ENCODE assay signal across 8 cellular contexts in genomic region chr10:24722676-24723385, GRCh38. TPM values are rescaled to one million over a fixed set of nuclear protein-coding genes. Genes with fewer than 3 reads are reported as not detected.
DNase-seq lines count a peak whose midpoint lies in the region; ATAC-seq, FAIRE-seq and TF ChIP-seq lines count a peak whose summit lies in the region.

No MANE protein-coding gene starts in this region.

- in situ Hi-C loops in HepG2 (cut with HindIII; ENCODE audit: extremely low pct_ligation_motif_present, low pct_unique_long_range_greater_than_20kb), result loop anchor here (10.0 kb wide), 1 partner anchor 292 kb away; the partner anchor contains the start of genes ENKUR and THNSL1

- H3K9ac ChIP-seq in HUES64 (ENCODE audit: low read depth, low read length) (peak overlapping the region; percentile 88), colonic mucosa (ENCODE audit: low read depth in 2 of 2, low read length in 2 of 2) (peak overlapping the region; percentile 79 to 94), HepG2 (ENCODE audit: insufficient read depth, low read depth, low read length) (peak overlapping the region; percentile 85)

- CTCF ChIA-PET in HepG2 (lab: Yijun Ruan, JAX; ENCODE audit: low intra/inter-chr PET ratio, low total read pairs), result no interaction called here

- H3K36me3 ChIP-seq in HUES64 (ENCODE audit: insufficient read depth, low read length) (no peaks in the 10 kb centered on the region), colonic mucosa (no peaks in the 10 kb centered on the region), HepG2 (replicated peaks in 1 of 2; ENCODE audit: control insufficient read depth in 1 of 2, insufficient read depth in 2 of 2, low read length in 2 of 2) (no peaks in the 10 kb centered on the region)

- peak in 1 of 2 experiments; percentile 62; a peak in 3 of 4 replicates for TF ChIP-seq POLR2A in HepG2 (IDR thresholded peaks at IDR 0.05; ENCODE audit: insufficient read depth in 1 of 2, low read depth in 2 of 2, low read length in 2 of 2)

- peak; percentile 30 for DNase-seq in DMS53 treated with DMSO at 0.1 percent for 48 hours (lab: John Stamatoyannopoulos, UW; ENCODE audit: unreplicated experiment)
- DNase-seq in activated CD4-positive, CD25-positive, alpha-beta regulatory T cell treated with anti-CD3 and anti-CD28 coated beads, Interleukin-2, amount 50 U/mL, for 72 hours, result peak; percentile 45
- peak; percentile 64 for DNase-seq in colonic mucosa
- peak; percentile 41 for DNase-seq in HepG2 (ENCODE audit: low spot score)
- DNase-seq in stimulated activated CD4-positive, alpha-beta T cell treated with anti-CD3 and anti-CD28 coated beads, Interleukin-4, amount 100 ng/mL, for 4 hours, result peak; percentile 43 to 45
- DNase-seq in NCI-H187 treated with DMSO at 0.1 percent for 48 hours (lab: John Stamatoyannopoulos, UW), result no peak

- FAIRE-seq in HepG2 (lab: Jason Lieb, UNC), result no peak

- WGBS in HUES64, result under 1% methylated on average over 84 of the region's 84 CpGs
- 0% methylated on average over 20 of the region's 84 CpGs for WGBS in HepG2 (ENCODE audit: low lambda C conversion rate)

- intact Hi-C loops in colonic mucosa (cut with DNase I), result loop anchor here (10.0 kb wide), 1 partner anchor 232 kb away; the partner anchor contains the start of gene PRTFDC1
- intact Hi-C loops in HepG2 (cut with micrococcal nuclease; ENCODE audit: unreplicated experiment), result loop anchor here (2.0 to 5.0 kb wide), 2 partner anchors 16 to 294 kb away; partner anchors contain the start of genes ENKUR and THNSL1

- POLR2A ChIA-PET in HepG2 (lab: Yijun Ruan, JAX), result interaction anchor here (0.7 to 2.8 kb wide), 3 partner anchors 16 to 357 kb away, joined by 3 to 11 read pairs (median 4); no protein-coding TSS in a partner anchor

- no TSS peak for BruUV-seq in HepG2 (replicated peaks; lab: Mats Ljungman, UMichigan)

- peak overlapping the region; percentile 87 for H3K4me2 ChIP-seq in HepG2 (ENCODE audit: low read depth, low read length)

- peaks cover 43% of the 10 kb centered on the region for H3K4me1 ChIP-seq in HUES64 (ENCODE audit: insufficient read depth, low read length)
- peaks cover 5% of the 10 kb centered on the region for H3K4me1 ChIP-seq in colonic mucosa
- H3K4me1 ChIP-seq in HepG2 (ENCODE audit: insufficient read depth, low read length), result peaks cover 44% of the 10 kb centered on the region

- H2AFZ ChIP-seq in HepG2 (ENCODE audit: low read length), result no peak overlapping the region

- TF ChIP-seq EP300 in HepG2 (IDR thresholded peaks at IDR 0.05; ENCODE audit: low read depth in 2 of 2, low read length in 2 of 2), result no peak
- TF ChIP-seq EP300 in HepG2 (CRISPR knock-in tag; IDR thresholded peaks at IDR 0.05; ENCODE audit: borderline replicate concordance), result no peak

- peak overlapping the region; percentile 67; the same call in 1 of the 2 replicates for H3K27ac ChIP-seq in HUES64 (ENCODE audit: low read depth, low read length)
- peak overlapping the region; percentile 90 for H3K27ac ChIP-seq in colonic mucosa
- peak overlapping the region; percentile 88 for H3K27ac ChIP-seq in HepG2 (ENCODE audit: extremely low read length, insufficient read depth, low read length)

- no peaks in the 10 kb centered on the region for H3K9me3 ChIP-seq in HUES64 (ENCODE audit: insufficient read depth, low read depth, low read length)
- H3K9me3 ChIP-seq in colonic mucosa, result no peaks in the 10 kb centered on the region
- no peaks in the 10 kb centered on the region for H3K9me3 ChIP-seq in HepG2 (ENCODE audit: low read length)

- ATAC-seq in GM21381 (IDR thresholded peaks at IDR 0.05; ENCODE audit: unreplicated experiment) (peak; percentile 27), HepG2 (peak; percentile 50)

- peak overlapping the region; percentile 72 for H3K4me3 ChIP-seq in HUES64 (ENCODE audit: low read length)
- H3K4me3 ChIP-seq in colonic mucosa, result peak overlapping the region; percentile 60
- H3K4me3 ChIP-seq in HepG2 (replicated peaks in 1 of 3; ENCODE audit: insufficient read depth in 1 of 3, low read depth in 2 of 3, low read length in 3 of 3), result peak overlapping the region; percentile 66 to 84 (median 81)

- H3K79me2 ChIP-seq in HepG2 (ENCODE audit: insufficient read depth, low read length), result peaks cover 47% of the 10 kb centered on the region

- no peak for TF ChIP-seq RAD21 in HepG2 (CRISPR knock-in tag; IDR thresholded peaks at IDR 0.05)

- H3K27me3 ChIP-seq in HUES64 (ENCODE audit: insufficient read depth, low read length) (peaks cover 48% of the 10 kb centered on the region), colonic mucosa (no peaks in the 10 kb centered on the region), HepG2 (ENCODE audit: control insufficient read depth in 1 of 2, insufficient read depth in 2 of 2, low read length in 2 of 2) (no peaks in the 10 kb centered on the region)

- peaks cover 13% of the 10 kb centered on the region for H4K20me1 ChIP-seq in HepG2 (ENCODE audit: insufficient read depth, low read length)

- TF ChIP-seq CTCF in colonic mucosa (IDR thresholded peaks at IDR 0.05) (no peak), HepG2 (CRISPR knock-in tag; IDR thresholded peaks at IDR 0.05) (no peak)

TF ChIP-seq in HepG2, 621 proteins besides CTCF, POLR2A, EP300 and RAD21 (continues in another document):
- TF ChIP-seq ZSCAN25 (CRISPR knock-in tag; IDR thresholded peaks at IDR 0.05) (peak; percentile 35; the same call in 1 of the 2 replicates), GZF1 (CRISPR knock-in tag; IDR thresholded peaks at IDR 0.05) (no peak), MED1 (CRISPR knock-in tag; IDR thresholded peaks at IDR 0.05) (no peak), ZNF331 (CRISPR knock-in tag; IDR thresholded peaks at IDR 0.05) (0 out of 2 replicates have a peak, but pooled peaks have one; percentile 19), NR2F6 (IDR thresholded peaks at IDR 0.05) (no peak), NR2F6 (CRISPR knock-in tag; IDR thresholded peaks at IDR 0.05) (0 out of 2 replicates have a peak, but pooled peaks have one; percentile 11), PAX8 (CRISPR knock-in tag; IDR thresholded peaks at IDR 0.05; ENCODE audit: borderline replicate concordance) (no peak), SRY (CRISPR knock-in tag; IDR thresholded peaks at IDR 0.05) (peak; percentile 29; the same call in 1 of the 2 replicates), ZBTB43 (CRISPR knock-in tag; conservative IDR thresholded peaks at IDR 0.05) (0 out of 2 replicates have a peak, but pooled peaks have one; percentile 49), ZNF563 (CRISPR knock-in tag; IDR thresholded peaks at IDR 0.05) (peak; percentile 41; the same call in 1 of the 2 replicates), SIN3A (IDR thresholded peaks at IDR 0.05; ENCODE audit: borderline replicate concordance, low read depth, low read length) (peak; percentile 56; the same call in 1 of the 2 replicates), ZGPAT (CRISPR knock-in tag; IDR thresholded peaks at IDR 0.05) (0 out of 2 replicates have a peak, but pooled peaks have one; percentile 21), SALL2 (CRISPR knock-in tag; IDR thresholded peaks at IDR 0.05) (peak; percentile 67; the same call in 1 of the 2 replicates), PHB2 (IDR thresholded peaks at IDR 0.05; ENCODE audit: partially characterized antibody) (no peak)

RNA-seq across cellular contexts. Expression of gene ARHGAP21, which starts 0.9 kb away (rescaled TPM):
- polyA plus RNA-seq in HUES64 (2013, experiment 1 of 2), result 30.5 TPM
- 31.5 TPM for polyA plus RNA-seq in HUES64 (2013, experiment 2 of 2)
- total RNA-seq in colonic mucosa (100 to 1,000 TPM in 1 of 2 donors, 10 to 100 TPM in 1; 84.9 to 107 TPM), HepG2 (2016; rRNA removed; fragmentation: Illumina TruSeq; extraction: Trizol) (26.6 and 28.0 TPM in 2 replicates)
- 3.9 and 7.5 TPM in 2 replicates for total RNA-seq in HepG2 (2016; cell fraction: cytosol; rRNA removed; fragmentation: Illumina TruSeq; extraction: Trizol; ENCODE audit: low read depth)
- total RNA-seq in HepG2 (2016; cell fraction: insoluble cytoplasmic fraction; rRNA removed; fragmentation: Illumina TruSeq; extraction: Trizol), result 23.3 and 24.8 TPM in 2 replicates
- total RNA-seq in HepG2 (2016; cell fraction: membrane; rRNA removed; fragmentation: Illumina TruSeq; extraction: Trizol), result 13.0 and 13.2 TPM in 2 replicates
- 47.1 and 48.2 TPM in 2 replicates for total RNA-seq in HepG2 (2016; cell fraction: nucleus; rRNA removed; fragmentation: Illumina TruSeq; extraction: Trizol)
- polyA plus RNA-seq in HepG2 (2011; rRNA removed), result 23.9 and 24.9 TPM in 2 replicates
- polyA plus RNA-seq in HepG2 (2011; cell fraction: cytosol; rRNA removed), result 9.3 and 14.8 TPM in 2 replicates
- polyA plus RNA-seq in HepG2 (2011; cell fraction: nucleus; rRNA removed), result 38.8 and 40.9 TPM in 2 replicates
- polyA plus RNA-seq in HepG2 (2012), result 12.7 and 19.2 TPM in 2 replicates
- polyA plus RNA-seq in HepG2 (2016; cell fraction: cytosol; fragmentation: Illumina TruSeq; extraction: Trizol; ENCODE audit: low read depth), result 0.80 and 1.5 TPM in 2 replicates
- polyA plus RNA-seq in HepG2 (2016; cell fraction: insoluble cytoplasmic fraction; fragmentation: Illumina TruSeq; extraction: Trizol; ENCODE audit: low read depth), result 19.5 and 21.4 TPM in 2 replicates
- polyA plus RNA-seq in HepG2 (2016; cell fraction: membrane; fragmentation: Illumina TruSeq; extraction: Trizol; ENCODE audit: low read depth), result 3.2 and 4.5 TPM in 2 replicates
- polyA plus RNA-seq in HepG2 (2016; cell fraction: nucleus; fragmentation: Illumina TruSeq; extraction: Trizol; ENCODE audit: insufficient read depth, low read depth), result 39.1 and 41.8 TPM in 2 replicates
- polyA minus RNA-seq in HepG2 (2011; rRNA and poly(A)+ RNA removed; ENCODE audit: low replicate concordance), result 40.5 and 94.5 TPM in 2 replicates
- polyA minus RNA-seq in HepG2 (2011; cell fraction: cytosol; rRNA and poly(A)+ RNA removed), result 24.5 and 27.5 TPM in 2 replicates
- polyA minus RNA-seq in HepG2 (2011; cell fraction: nucleus; rRNA and poly(A)+ RNA removed), result 101 and 142 TPM in 2 replicates
